Comparison of ENCODE assay signal across 8 cellular contexts in the genomic region with DNA sequence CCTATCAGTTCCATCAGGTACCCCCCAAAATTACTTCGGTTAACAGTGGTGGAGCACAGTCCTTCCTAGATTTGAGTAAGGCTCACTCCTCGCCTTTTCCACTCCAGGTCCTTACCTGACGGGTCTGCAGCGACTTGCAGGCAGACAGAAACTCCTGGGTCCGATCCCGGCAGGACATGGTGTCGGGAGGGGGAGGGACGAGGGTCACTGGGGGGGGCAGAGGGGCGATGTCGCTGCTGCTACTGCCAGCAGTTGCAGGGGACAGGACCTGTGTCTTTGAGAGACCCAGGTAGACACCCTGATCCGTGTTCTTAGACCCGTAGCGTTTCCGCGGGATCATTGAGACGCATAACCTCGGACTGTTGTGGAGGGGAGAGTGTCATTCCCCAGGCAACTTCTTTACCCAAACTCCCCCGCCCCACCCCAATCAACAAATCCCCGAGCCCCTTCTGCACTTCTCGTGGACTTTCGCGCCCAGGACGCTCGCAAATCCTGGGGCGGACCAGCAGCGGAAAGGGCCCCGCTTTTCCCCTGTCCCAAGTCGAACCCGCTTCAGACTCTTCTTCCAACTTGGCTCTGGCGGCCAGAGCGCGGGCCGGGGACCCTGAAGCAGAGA. TPM values are rescaled to one million over a fixed set of nuclear protein-coding genes. Genes with fewer than 3 reads are reported as not detected.
DNase-seq lines count a peak whose midpoint lies in the region; ATAC-seq, FAIRE-seq and TF ChIP-seq lines count a peak whose summit lies in the region.

No MANE protein-coding gene starts in this region.

- H3K36me3 Mint-ChIP-seq in activated T-cell treated with anti-CD3 and anti-CD28 coated beads, Interleukin-2, amount 50 U/mL, for 4 hours (ENCODE audit: insufficient read depth): peaks cover 31% of the 10 kb centered on the region

- dilution Hi-C loops in endothelial cell of umbilical vein (cut with MboI; ENCODE audit: extremely low pct_ligation_motif_present, low sequenced_read_pairs): no loop called here

- H3K27ac ChIP-seq in PC-3 (ENCODE audit: low read length) (no peak overlapping the region), endothelial cell of umbilical vein (ENCODE audit: insufficient read depth, low read depth, low read length) (peak overlapping the region; percentile 76), neutrophil (peak overlapping the region; percentile 97)

- no peak for FAIRE-seq in endothelial cell of umbilical vein (lab: Jason Lieb, UNC)

- no peaks in the 10 kb centered on the region for H3F3A ChIP-seq in PC-3 (ENCODE audit: low read length, unreplicated experiment)

- no peak for ATAC-seq in activated T-cell treated with anti-CD3 and anti-CD28 coated beads, Interleukin-2, amount 50 U/mL, for 4 hours
- ATAC-seq in PC-3 (peak; percentile 0), GM19467 (IDR thresholded peaks at IDR 0.05; ENCODE audit: unreplicated experiment) (no peak), HG03196 (IDR thresholded peaks at IDR 0.05; ENCODE audit: unreplicated experiment) (no peak)

- POLR2A ChIA-PET in PC-3 (lab: Charles Lee; ENCODE audit: unreplicated experiment) (interaction anchor here (0.9 to 1.5 kb wide), 2 partner anchors 10 to 43 kb away, joined by 3 to 18 read pairs; no protein-coding TSS in a partner anchor), endothelial cell of umbilical vein (lab: Charles Lee) (interaction anchor here (0.7 to 2.2 kb wide), 9 partner anchors 10 to 77 kb away, joined by 3 to 65 read pairs (median 5); partner anchors contain the start of genes TMEM179B, WDR74 and ZBTB3)

- no peak for DNase-seq in activated T-cell treated with anti-CD3 and anti-CD28 coated beads, Interleukin-2, amount 50 U/mL, for 4 hours
- DNase-seq in activated T-cell treated with anti-CD3 and anti-CD28 coated beads, Interleukin-2, amount 50 U/mL, for 48 hours: no peak
- DNase-seq in PC-3 (no peak), endothelial cell of umbilical vein (ENCODE audit: low read depth, low spot score) (no peak), 8988T (no peak)

- intact Hi-C loops in PC-3 (cut with micrococcal nuclease) (loop anchor here (2.0 kb wide), 1 partner anchor 44 kb away; the partner anchor contains the start of gene TMEM179B), endothelial cell of umbilical vein (cut with micrococcal nuclease) (loop anchor here (1.0 to 5.0 kb wide), 2 partner anchors 26 to 434 kb away; partner anchors contain the start of gene NXF1)

- no peak for TF ChIP-seq POLR2A in endothelial cell of umbilical vein (IDR thresholded peaks at IDR 0.05; ENCODE audit: low read depth, low read length)

- H3K4me2 ChIP-seq in PC-3 (ENCODE audit: low read length): peak overlapping the region; percentile 99
- peak overlapping the region; percentile 91 for H3K4me2 ChIP-seq in endothelial cell of umbilical vein (ENCODE audit: insufficient read depth, low read length)

- H3K9me3 ChIP-seq in PC-3 (ENCODE audit: low read length) (no peaks in the 10 kb centered on the region), endothelial cell of umbilical vein (replicated peaks; ENCODE audit: control insufficient read depth, insufficient read depth, low read length) (no peaks in the 10 kb centered on the region), neutrophil (no peaks in the 10 kb centered on the region)

- TF ChIP-seq CTCF in PC-3 (conservative IDR thresholded peaks at IDR 0.05; ENCODE audit: low read depth, low read length) (no peak), endothelial cell of umbilical vein (IDR thresholded peaks at IDR 0.05; ENCODE audit: extremely low read depth in 1 of 2, insufficient read depth in 1 of 2, low read depth in 1 of 2, low read length in 2 of 2) (no peak), neutrophil (IDR thresholded peaks at IDR 0.05) (no peak)

- H3K9me2 ChIP-seq in PC-3 (replicated peaks; ENCODE audit: low read length): no peaks in the 10 kb centered on the region

- peak overlapping the region; percentile 91 for H3K4me3 ChIP-seq in PC-3 (ENCODE audit: low read length)
- H3K4me3 ChIP-seq in endothelial cell of umbilical vein (replicated peaks in 1 of 3; ENCODE audit: insufficient read depth in 1 of 3, low read depth in 1 of 3, low read length in 3 of 3): peak overlapping the region; percentile 62 to 82 (median 75)
- H3K4me3 ChIP-seq in neutrophil (ENCODE audit: low read depth in 1 of 2, low read length in 1 of 2): peak overlapping the region; percentile 77 to 97

- no peaks in the 10 kb centered on the region for H3K27me3 Mint-ChIP-seq in activated T-cell treated with anti-CD3 and anti-CD28 coated beads, Interleukin-2, amount 50 U/mL, for 4 hours (ENCODE audit: low read depth)

- H3K27me3 ChIP-seq in PC-3 (ENCODE audit: low read length): no peaks in the 10 kb centered on the region
- H3K27me3 ChIP-seq in endothelial cell of umbilical vein (ENCODE audit: control insufficient read depth in 2 of 2, insufficient read depth in 2 of 2, low read length in 2 of 2): no peaks in the 10 kb centered on the region
- H3K27me3 ChIP-seq in neutrophil: no peaks in the 10 kb centered on the region

- peaks cover 41% of the 10 kb centered on the region for H3K4me1 Mint-ChIP-seq in activated T-cell treated with anti-CD3 and anti-CD28 coated beads, Interleukin-2, amount 50 U/mL, for 4 hours (ENCODE audit: low read depth)

- H4K20me1 ChIP-seq in PC-3 (ENCODE audit: low read length) (0 out of 2 replicates have a peak, but pooled peaks cover 16% of the 10 kb centered on the region), endothelial cell of umbilical vein (replicated peaks; ENCODE audit: control insufficient read depth, extremely low read depth, insufficient read depth, low read length) (no peaks in the 10 kb centered on the region)

- H3K9me3 Mint-ChIP-seq in activated T-cell treated with anti-CD3 and anti-CD28 coated beads, Interleukin-2, amount 50 U/mL, for 4 hours: no peaks in the 10 kb centered on the region

- CTCF ChIA-PET in PC-3 (lab: Charles Lee): interaction anchor here (0.6 to 0.8 kb wide), 2 partner anchors 44 to 50 kb away, joined by 3 read pairs; no protein-coding TSS in a partner anchor
- CTCF ChIA-PET in endothelial cell of umbilical vein (lab: Charles Lee): interaction anchor here (1.8 to 1.9 kb wide), 2 partner anchors 44 to 45 kb away, joined by 7 to 17 read pairs; no protein-coding TSS in a partner anchor

- peaks cover 22% of the 10 kb centered on the region for H3K4me1 ChIP-seq in PC-3 (ENCODE audit: insufficient read depth, low read length)
- H3K4me1 ChIP-seq in endothelial cell of umbilical vein (ENCODE audit: control insufficient read depth, extremely low read depth, insufficient read depth, low read length): peaks cover 13% of the 10 kb centered on the region
- H3K4me1 ChIP-seq in neutrophil (ENCODE audit: control insufficient read depth in 1 of 2, insufficient read depth in 1 of 2, low read depth in 1 of 2, low read length in 1 of 2): peaks cover 25 to 27% of the 10 kb centered on the region in 2 experiments

- H3K9ac ChIP-seq in PC-3 (ENCODE audit: low read length) (peak overlapping the region; percentile 85), endothelial cell of umbilical vein (replicated peaks; ENCODE audit: extremely low read depth, insufficient read depth, low read length) (peak overlapping the region; percentile 91)

- H3K79me2 ChIP-seq in PC-3 (ENCODE audit: low read length) (peaks cover 48% of the 10 kb centered on the region), endothelial cell of umbilical vein (ENCODE audit: control insufficient read depth, insufficient read depth, low read length) (peaks cover 27% of the 10 kb centered on the region)

- H2AFZ ChIP-seq in PC-3 (ENCODE audit: low read length): peak overlapping the region; percentile 72
- peak overlapping the region; percentile 30 for H2AFZ ChIP-seq in endothelial cell of umbilical vein (ENCODE audit: low read depth, low read length)

- peaks cover 39% of the 10 kb centered on the region for H3K36me3 ChIP-seq in PC-3 (ENCODE audit: low read depth, low read length)
- H3K36me3 ChIP-seq in endothelial cell of umbilical vein (ENCODE audit: control insufficient read depth in 2 of 2, extremely low read depth in 1 of 2, insufficient read depth in 2 of 2, low read length in 2 of 2): peaks cover 10 to 24% of the 10 kb centered on the region in 2 experiments
- H3K36me3 ChIP-seq in neutrophil: peaks cover 30% of the 10 kb centered on the region

- no peaks in the 10 kb centered on the region for H3K9me1 ChIP-seq in endothelial cell of umbilical vein (replicated peaks; ENCODE audit: control insufficient read depth, extremely low read depth, insufficient read depth, low read length)

- H3K4me3 Mint-ChIP-seq in activated T-cell treated with anti-CD3 and anti-CD28 coated beads, Interleukin-2, amount 50 U/mL, for 4 hours: peak overlapping the region; percentile 90

- BruUV-seq in PC-3 (replicated peaks; lab: Mats Ljungman, UMichigan) (no TSS peak), endothelial cell of umbilical vein (replicated peaks; lab: Mats Ljungman, UMichigan) (no TSS peak)

RNA-seq across cellular contexts. Expression of gene STX5, which starts 0.8 kb away (rescaled TPM):
- total RNA-seq in activated T-cell treated with anti-CD3 and anti-CD28 coated beads, Interleukin-2, amount 50 U/mL, for 4 hours: 10 to 100 TPM; 22.3 to 31.6 (median 28.4) TPM
- total RNA-seq in PC-3 (2014; rRNA removed) (41.4 and 48.2 TPM in 2 replicates), endothelial cell of umbilical vein (41.3 and 42.8 TPM in 2 replicates)
- 46.4 and 50.7 TPM in 2 replicates for polyA plus RNA-seq in endothelial cell of umbilical vein
- 42.9 and 45.1 TPM in 2 replicates for polyA plus RNA-seq in endothelial cell of umbilical vein (2011; cell fraction: cytosol; rRNA removed)
- polyA plus RNA-seq in endothelial cell of umbilical vein (2011; cell fraction: nucleus; rRNA removed): 42.6 and 48.9 TPM in 2 replicates
- 36.1 and 49.4 TPM in 2 replicates for polyA plus RNA-seq in endothelial cell of umbilical vein (2012)
- polyA minus RNA-seq in endothelial cell of umbilical vein: 59.2 and 65.6 TPM in 2 replicates
- 35.4 TPM for polyA minus RNA-seq in endothelial cell of umbilical vein (2011; cell fraction: cytosol; rRNA and poly(A)+ RNA removed)
- 26.8 and 30.0 TPM in 2 replicates for polyA minus RNA-seq in endothelial cell of umbilical vein (2011; cell fraction: nucleus; rRNA and poly(A)+ RNA removed)

RNA-seq across cellular contexts. Expression of gene TEX54, which starts 1.6 kb away (rescaled TPM):
- total RNA-seq in activated T-cell treated with anti-CD3 and anti-CD28 coated beads, Interleukin-2, amount 50 U/mL, for 4 hours: under 1 TPM; 0.63 to 0.92 (median 0.89) TPM
- total RNA-seq in PC-3 (2014; rRNA removed) (not detected in 2 replicates), endothelial cell of umbilical vein (not detected in 2 replicates)
- polyA plus RNA-seq in endothelial cell of umbilical vein: not detected in 2 replicates
- not detected in 2 replicates for polyA plus RNA-seq in endothelial cell of umbilical vein (2011; cell fraction: cytosol; rRNA removed)
- not detected in 2 replicates for polyA plus RNA-seq in endothelial cell of umbilical vein (2011; cell fraction: nucleus; rRNA removed)
- polyA plus RNA-seq in endothelial cell of umbilical vein (2012): not detected in 2 replicates
- polyA minus RNA-seq in endothelial cell of umbilical vein: not detected in 2 replicates
- polyA minus RNA-seq in endothelial cell of umbilical vein (2011; cell fraction: cytosol; rRNA and poly(A)+ RNA removed): not detected
- polyA minus RNA-seq in endothelial cell of umbilical vein (2011; cell fraction: nucleus; rRNA and poly(A)+ RNA removed): not detected in 2 replicates

RNA-seq across cellular contexts. Expression of gene WDR74, which starts 8.4 kb away (rescaled TPM):
- 100 to 1,000 TPM; 228 to 254 (median 235) TPM for total RNA-seq in activated T-cell treated with anti-CD3 and anti-CD28 coated beads, Interleukin-2, amount 50 U/mL, for 4 hours
- total RNA-seq in PC-3 (2014; rRNA removed) (217 and 222 TPM in 2 replicates), endothelial cell of umbilical vein (51.7 and 51.8 TPM in 2 replicates)
- polyA plus RNA-seq in endothelial cell of umbilical vein: 44.7 and 44.8 TPM in 2 replicates
- polyA plus RNA-seq in endothelial cell of umbilical vein (2011; cell fraction: cytosol; rRNA removed): 42.0 and 42.4 TPM in 2 replicates
- 86.8 and 87.9 TPM in 2 replicates for polyA plus RNA-seq in endothelial cell of umbilical vein (2011; cell fraction: nucleus; rRNA removed)
- 41.8 and 42.0 TPM in 2 replicates for polyA plus RNA-seq in endothelial cell of umbilical vein (2012)
- 72.7 and 87.6 TPM in 2 replicates for polyA minus RNA-seq in endothelial cell of umbilical vein
- 87.2 TPM for polyA minus RNA-seq in endothelial cell of umbilical vein (2011; cell fraction: cytosol; rRNA and poly(A)+ RNA removed)
- 97.3 and 116 TPM in 2 replicates for polyA minus RNA-seq in endothelial cell of umbilical vein (2011; cell fraction: nucleus; rRNA and poly(A)+ RNA removed)

RNA-seq across cellular contexts. Expression of gene NXF1, which starts 25.8 kb away (rescaled TPM):
- 100 to 1,000 TPM; 138 to 180 (median 158) TPM for total RNA-seq in activated T-cell treated with anti-CD3 and anti-CD28 coated beads, Interleukin-2, amount 50 U/mL, for 4 hours
- total RNA-seq in PC-3 (2014; rRNA removed) (33.1 and 33.2 TPM in 2 replicates), endothelial cell of umbilical vein (71.4 and 74.4 TPM in 2 replicates)
- 99.8 and 101 TPM in 2 replicates for polyA plus RNA-seq in endothelial cell of umbilical vein
- polyA plus RNA-seq in endothelial cell of umbilical vein (2011; cell fraction: cytosol; rRNA removed): 75.1 and 78.1 TPM in 2 replicates
- polyA plus RNA-seq in endothelial cell of umbilical vein (2011; cell fraction: nucleus; rRNA removed): 336 and 463 TPM in 2 replicates
- 61.2 and 75.7 TPM in 2 replicates for polyA plus RNA-seq in endothelial cell of umbilical vein (2012)
- 75.9 and 84.3 TPM in 2 replicates for polyA minus RNA-seq in endothelial cell of umbilical vein
- 39.1 TPM for polyA minus RNA-seq in endothelial cell of umbilical vein (2011; cell fraction: cytosol; rRNA and poly(A)+ RNA removed)
- 67.6 and 94.2 TPM in 2 replicates for polyA minus RNA-seq in endothelial cell of umbilical vein (2011; cell fraction: nucleus; rRNA and poly(A)+ RNA removed)

RNA-seq across cellular contexts. Expression of gene TMEM223, which starts 39.2 kb away (rescaled TPM):
- 10 to 100 TPM in 2 of 3 donors, 1 to 10 TPM in 1; 9.4 to 12.1 (median 11.6) TPM for total RNA-seq in activated T-cell treated with anti-CD3 and anti-CD28 coated beads, Interleukin-2, amount 50 U/mL, for 4 hours
- total RNA-seq in PC-3 (2014; rRNA removed): 37.5 and 49.6 TPM in 2 replicates
- 11.8 and 12.7 TPM in 2 replicates for total RNA-seq in endothelial cell of umbilical vein
- 26.7 and 31.8 TPM in 2 replicates for polyA plus RNA-seq in endothelial cell of umbilical vein
- 14.6 and 18.3 TPM in 2 replicates for polyA plus RNA-seq in endothelial cell of umbilical vein (2011; cell fraction: cytosol; rRNA removed)
- polyA plus RNA-seq in endothelial cell of umbilical vein (2011; cell fraction: nucleus; rRNA removed): 7.5 and 9.6 TPM in 2 replicates
- 9.1 and 10.1 TPM in 2 replicates for polyA plus RNA-seq in endothelial cell of umbilical vein (2012)
- polyA minus RNA-seq in endothelial cell of umbilical vein: 6.5 and 7.5 TPM in 2 replicates
- polyA minus RNA-seq in endothelial cell of umbilical vein (2011; cell fraction: cytosol; rRNA and poly(A)+ RNA removed): 21.7 TPM
- polyA minus RNA-seq in endothelial cell of umbilical vein (2011; cell fraction: nucleus; rRNA and poly(A)+ RNA removed): 4.6 and 5.1 TPM in 2 replicates
